Comparison of ENCODE assay signal across 8 cellular contexts in the genomic region with DNA sequence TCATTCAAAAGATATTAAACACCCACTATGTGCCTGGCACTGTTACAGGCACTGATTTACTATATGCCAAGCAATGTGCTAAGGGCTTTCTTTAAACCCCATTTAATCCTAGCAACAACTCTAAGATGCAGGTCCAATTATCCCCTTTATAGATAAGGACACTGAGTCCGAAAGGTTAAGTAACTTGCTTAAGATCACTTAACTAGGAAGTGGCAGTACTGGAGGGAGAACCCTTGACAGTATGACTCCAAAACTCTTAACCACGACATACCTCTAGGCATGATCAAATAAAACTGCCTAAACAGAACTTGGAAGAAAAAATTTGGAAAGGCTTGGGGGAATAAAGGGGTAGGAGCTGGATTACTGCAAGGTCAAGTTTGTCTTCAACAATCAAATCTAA. TPM values are rescaled to one million over a fixed set of nuclear protein-coding genes. Genes with fewer than 3 reads are reported as not detected.
DNase-seq lines count a peak whose midpoint lies in the region; ATAC-seq and TF ChIP-seq lines count a peak whose summit lies in the region.

No MANE protein-coding gene starts in this region.

- no peaks in the 10 kb centered on the region for H3K27me3 ChIP-seq in BLaER1 treated with 17β-estradiol and CSF1 and Interleukin-3, amounts not matched to agents 10 nM and 100 nM

- TF ChIP-seq CTCF in cardiac fibroblast (IDR thresholded peaks at IDR 0.05; ENCODE audit: low read depth, low read length) (no peak), natural killer cell (IDR thresholded peaks at IDR 0.05) (no peak)

- no peak for ATAC-seq in natural killer cell
- no peak for ATAC-seq in left lobe of liver
- no peak for ATAC-seq in GM18498 (IDR thresholded peaks at IDR 0.05; ENCODE audit: unreplicated experiment)
- ATAC-seq in GM18858 (IDR thresholded peaks at IDR 0.05; ENCODE audit: unreplicated experiment), result no peak

- H3K27me3 Mint-ChIP-seq in natural killer cell (ENCODE audit: low read depth in 2 of 2), result no peaks in the 10 kb centered on the region

- H3K9me3 Mint-ChIP-seq in natural killer cell, result no peaks in the 10 kb centered on the region

- peak overlapping the region; percentile 94 for H3K4me3 Mint-ChIP-seq in natural killer cell

- no peaks in the 10 kb centered on the region for H3K36me3 Mint-ChIP-seq in natural killer cell

- peak overlapping the region in 6 of 11 experiments; percentile 1 to 97 (median 94); a peak in 8 of 22 replicates for H3K27ac ChIP-seq in BLaER1 treated with 17β-estradiol and CSF1 and Interleukin-3, amounts not matched to agents 10 nM and 100 nM

- peaks cover 63 to 66% (median 64%) of the 10 kb centered on the region in 11 experiments for H4K20me1 ChIP-seq in BLaER1 treated with 17β-estradiol and CSF1 and Interleukin-3, amounts not matched to agents 10 nM and 100 nM

- peak overlapping the region; percentile 92 to 99 (median 96) for H3K9ac ChIP-seq in BLaER1 treated with 17β-estradiol and CSF1 and Interleukin-3, amounts not matched to agents 10 nM and 100 nM

- H3K4me2 ChIP-seq in BLaER1 treated with 17β-estradiol and CSF1 and Interleukin-3, amounts not matched to agents 10 nM and 100 nM, result peak overlapping the region; percentile 86 to 99 (median 93)

- no peaks in the 10 kb centered on the region for H3K9me3 ChIP-seq in BLaER1 treated with 17β-estradiol and CSF1 and Interleukin-3, amounts not matched to agents 10 nM and 100 nM (replicated peaks in 1 of 11)

- H3K4me1 Mint-ChIP-seq in natural killer cell, result peaks cover 66 to 70% of the 10 kb centered on the region in 2 donors

- intact Hi-C loops in natural killer cell (cut with micrococcal nuclease), result loop anchor here (2.0 to 5.0 kb wide), 4 partner anchors 78 to 488 kb away; partner anchors contain the start of genes CNTRL and MEGF9

- H3K36me3 ChIP-seq in BLaER1 treated with 17β-estradiol and CSF1 and Interleukin-3, amounts not matched to agents 10 nM and 100 nM, result no peaks in the 10 kb centered on the region; a peak in 1 of 22 replicates

- peaks cover 27 to 62% (median 59%) of the 10 kb centered on the region in 10 experiments for H3K4me1 ChIP-seq in BLaER1 treated with 17β-estradiol and CSF1 and Interleukin-3, amounts not matched to agents 10 nM and 100 nM

- peak overlapping the region; percentile 88 to 100 (median 98) for H3K4me3 ChIP-seq in BLaER1 treated with 17β-estradiol and CSF1 and Interleukin-3, amounts not matched to agents 10 nM and 100 nM
- H3K4me3 ChIP-seq in cardiac fibroblast (replicated peaks in 1 of 2; ENCODE audit: low read depth in 2 of 2, low read length in 2 of 2), result peak overlapping the region; percentile 74 to 95

- peak overlapping the region; percentile 87 to 94 for H3K27ac Mint-ChIP-seq in natural killer cell

- peak; percentile 46 for DNase-seq in M059J (ENCODE audit: low read depth)
- no peak for DNase-seq in cardiac fibroblast (ENCODE audit: low read depth in 2 of 2)
- no peak for DNase-seq in natural killer cell
- no peak for DNase-seq in left lobe of liver (ENCODE audit: low spot score)
- DNase-seq in KG1 (lab: John Stamatoyannopoulos, UW), result no peak

RNA-seq across cellular contexts. Expression of gene RAB14, which starts 1.7 kb away (rescaled TPM):
- total RNA-seq in M059J (2014; rRNA removed; shearing (Covaris generic)), result 31.4 and 52.2 TPM in 2 replicates
- total RNA-seq in natural killer cell (10 to 100 TPM; 46.2 to 67.6 (median 57.3) TPM), left lobe of liver (50.0 TPM)
